In the genomic region with DNA sequence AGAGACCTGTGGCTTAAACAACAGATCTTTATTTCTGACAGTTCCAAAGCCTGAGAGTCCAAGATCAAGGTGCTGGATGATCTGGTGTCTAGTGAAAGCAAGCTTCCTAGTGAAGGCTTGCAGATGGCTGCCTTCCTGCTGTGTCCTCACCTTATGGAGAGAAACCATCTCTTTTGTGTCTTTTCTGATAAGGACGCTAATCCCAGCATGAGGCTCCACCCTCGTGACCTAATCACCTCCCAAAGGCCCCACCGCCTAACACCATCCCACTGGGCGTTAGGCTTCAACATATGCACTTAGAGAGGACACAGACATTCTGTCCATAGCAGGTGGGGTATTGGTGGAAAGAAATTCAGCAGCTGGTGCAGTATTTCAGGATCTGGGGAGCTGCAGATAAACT, we compare ENCODE assay signal across 18 cellular contexts.
"Had no signal": no experiment of that assay in that cellular context is flagged by ENCODE, and none has a peak within 500 bp of the region (broad histone marks: within the 10 kb centered on the region; RNA-seq: fewer than 3 reads in every experiment).

No MANE protein-coding gene starts in this region.

- H3K27me3 ChIP-seq: heart right ventricle, sigmoid colon, testis, tibial nerve, upper lobe of right lung, vagina had no signal

- H3K27ac ChIP-seq: heart right ventricle, sigmoid colon, skin epidermis, testis, tibial nerve, upper lobe of right lung, vagina had no signal

- H3K36me3 ChIP-seq: heart right ventricle, sigmoid colon, tibial nerve, upper lobe of right lung, vagina had no signal

- FAIRE-seq: endothelial cell of umbilical vein, frontal cortex had no signal

- H3K9me3 ChIP-seq: heart right ventricle, mucosa of descending colon, sigmoid colon, testis, tibial nerve, upper lobe of right lung, vagina had no signal

- ATAC-seq: heart right ventricle; left lobe of liver; mucosa of descending colon; naive thymus-derived CD8-positive, alpha-beta T cell; stimulated activated naive B cell treated with anti-CD40 and anti-IgM and Interleukin-4, amounts not matched to agents 10 μg/mL and 1 μg/mL and 100 μg/mL, for 72 hours; stimulated activated naive CD8-positive, alpha-beta T cell treated with anti-CD3 and anti-CD28 coated beads, Interleukin-15, amount 100 ng/mL, for 72 hours; upper lobe of right lung had no signal

- H3K4me1 ChIP-seq: sigmoid colon, testis, upper lobe of right lung, vagina had no signal

- H3K4me3 ChIP-seq: heart right ventricle, mucosa of descending colon, sigmoid colon, skin epidermis, testis, tibial nerve, upper lobe of right lung, vagina had no signal

- DNase-seq: dermis blood vessel endothelial cell; heart right ventricle; islet precursor cell; mucosa of descending colon; naive thymus-derived CD8-positive, alpha-beta T cell; sigmoid colon; stimulated activated CD4-positive, alpha-beta T cell treated with anti-CD3 and anti-CD28 coated beads, Interleukin-2, amount 100 ng/mL, for 24 hours; stimulated activated CD4-positive, alpha-beta T cell treated with anti-CD3 and anti-CD28 coated beads, Interleukin-4, amount 100 ng/mL, for 4 hours; stimulated activated naive B cell treated with anti-CD40 and anti-IgM and Interleukin-4, amounts not matched to agents 10 μg/mL and 1 μg/mL and 100 μg/mL, for 72 hours; stimulated activated naive CD8-positive, alpha-beta T cell treated with anti-CD3 and anti-CD28 coated beads, Interleukin-15, amount 100 ng/mL, for 72 hours; testis; upper lobe of right lung had no signal
